ENCODE assay signal across 20 cellular contexts in genomic region chr12:13539051-13539450, GRCh38.
DNase-seq lines count a peak whose midpoint lies in the region; TF ChIP-seq lines count a peak whose summit lies in the region.
"Had no signal": no experiment of that assay in that cellular context is flagged by ENCODE, and none has a peak within 500 bp of the region (broad histone marks: within the 10 kb centered on the region; RNA-seq: fewer than 3 reads in every experiment).

No MANE protein-coding gene starts in this region.

- POLR2A ChIA-PET in SK-N-SH (lab: Yijun Ruan, JAX): no interaction called here

- H3F3A ChIP-seq in SK-N-SH (replicated peaks; ENCODE audit: insufficient read depth): no peaks in the 10 kb centered on the region

- no peak overlapping the region for H4K8ac ChIP-seq in mesendoderm (ENCODE audit: low read depth, low read length)

- no peak overlapping the region for H3K23ac ChIP-seq in mesendoderm (ENCODE audit: low read length)

- H3K79me2 ChIP-seq in mesendoderm (ENCODE audit: control insufficient read depth, insufficient read depth, low read length) (no peaks in the 10 kb centered on the region), SK-N-SH (ENCODE audit: insufficient read depth) (no peaks in the 10 kb centered on the region)

- H3K4me1 ChIP-seq in mesendoderm (ENCODE audit: control insufficient read depth, low read depth, low read length) (no peaks in the 10 kb centered on the region), SK-N-SH (ENCODE audit: control insufficient read depth in 1 of 2, insufficient read depth in 2 of 2, low read depth in 1 of 2, low read length in 1 of 2) (no peaks in the 10 kb centered on the region)

- TF ChIP-seq EP300 in SK-N-SH (IDR thresholded peaks at IDR 0.05; ENCODE audit: borderline replicate concordance in 1 of 2, low read depth in 1 of 2, low read length in 1 of 2): no peak

- no peak overlapping the region for H2BK15ac ChIP-seq in mesendoderm (replicated peaks; ENCODE audit: low read depth)

- DNase-seq in D341Med (ENCODE audit: low spot score): peak; percentile 54
- DNase-seq in LoVo (ENCODE audit: low spot score): peak; percentile 60
- peak; percentile 16 for DNase-seq in astrocyte of the hippocampus (ENCODE audit: low read depth, low spot score)
- peak; percentile 9 for DNase-seq in mesendoderm
- no peak for DNase-seq in SK-N-SH
- DNase-seq in NCI-H1105 treated with DMSO at 0.1 percent for 48 hours (lab: John Stamatoyannopoulos, UW): no peak
- DNase-seq in iPS-NIHi11 (ENCODE audit: low spot score): no peak
- DNase-seq: CD4-positive, CD25-positive, alpha-beta regulatory T cell; DND-41; GM23248; H9; NCI-H1092 treated with DMSO at 0.1 percent for 48 hours; NCI-H146; NCI-H2029; NCI-H2171; NCI-H526; NK-92 treated with Interleukin-12 subunit alpha and Interleukin-12 subunit beta, amount 100 ng/mL, for 24 hours; SIG-M5; T-cell had no signal

- H3K9me3 ChIP-seq in SK-N-SH: no peaks in the 10 kb centered on the region

- H2BK5ac ChIP-seq in mesendoderm (ENCODE audit: low read length): no peak overlapping the region

- H3K18ac ChIP-seq in mesendoderm (ENCODE audit: low read length): no peak overlapping the region

- no peaks in the 10 kb centered on the region for H3K79me1 ChIP-seq in mesendoderm (ENCODE audit: low read length)

- H4K20me1 ChIP-seq in SK-N-SH (ENCODE audit: insufficient read depth): no peaks in the 10 kb centered on the region

- H2AK5ac ChIP-seq in mesendoderm (ENCODE audit: low read length): no peak overlapping the region

- no peak overlapping the region for H2AFZ ChIP-seq in SK-N-SH (ENCODE audit: low read depth)
- H2AFZ ChIP-seq: GM23248 had no signal

- no peak overlapping the region for H3K9ac ChIP-seq in mesendoderm (ENCODE audit: low read length)
- no peak overlapping the region for H3K9ac ChIP-seq in SK-N-SH
- H3K9ac ChIP-seq: GM23248 had no signal

- no peak overlapping the region for H3K4me3 ChIP-seq in mesendoderm (ENCODE audit: low read length)
- H3K4me3 ChIP-seq in SK-N-SH (ENCODE audit: low read depth in 2 of 2, low read length in 1 of 2): no peak overlapping the region
- H3K4me3 ChIP-seq: GM12878, GM23248 had no signal

- H3K56ac ChIP-seq in mesendoderm (ENCODE audit: low read length): no peak overlapping the region

- H3K4me2 ChIP-seq in mesendoderm (ENCODE audit: low read length): no peak overlapping the region
- no peak overlapping the region for H3K4me2 ChIP-seq in SK-N-SH

- H4K5ac ChIP-seq in mesendoderm (ENCODE audit: low read length): no peak overlapping the region

- H3K27me3 ChIP-seq in mesendoderm (ENCODE audit: insufficient read depth, low read length, poor library complexity) (no peaks in the 10 kb centered on the region), SK-N-SH (ENCODE audit: insufficient read depth) (no peaks in the 10 kb centered on the region; the same call in 1 of the 2 replicates)

- no peak overlapping the region for H2BK120ac ChIP-seq in mesendoderm (ENCODE audit: low read depth, low read length)

- no peaks in the 10 kb centered on the region for H3K9me2 ChIP-seq in SK-N-SH

- CTCF ChIA-PET in SK-N-SH (lab: Yijun Ruan, JAX): interaction anchor here (0.7 to 1.1 kb wide), 2 partner anchors 177 to 559 kb away, joined by 3 read pairs; no protein-coding TSS in a partner anchor

- H3K36me3 ChIP-seq in mesendoderm (ENCODE audit: control insufficient read depth, insufficient read depth, low read length) (no peaks in the 10 kb centered on the region), SK-N-SH (replicated peaks in 1 of 2; ENCODE audit: control insufficient read depth in 1 of 2, insufficient read depth in 2 of 2, low read length in 1 of 2) (no peaks in the 10 kb centered on the region)

- no peak for TF ChIP-seq RAD21 in SK-N-SH (IDR thresholded peaks at IDR 0.05; ENCODE audit: low read length)

- TF ChIP-seq CTCF in SK-N-SH (IDR thresholded peaks at IDR 0.05): no peak

- no peak overlapping the region for H3K4ac ChIP-seq in mesendoderm (ENCODE audit: low read depth, low read length)

- no peak overlapping the region for H3K27ac ChIP-seq in mesendoderm (ENCODE audit: low read depth, low read length)
- H3K27ac ChIP-seq in SK-N-SH (ENCODE audit: low read depth in 2 of 2, low read length in 1 of 2): no peak overlapping the region
- H3K27ac ChIP-seq: GM23248 had no signal

TF ChIP-seq in SK-N-SH, 30 proteins besides CTCF, POLR2A, EP300 and RAD21:
- TF ChIP-seq JUND (IDR thresholded peaks at IDR 0.05) (no peak), FOXM1 (IDR thresholded peaks at IDR 0.05; ENCODE audit: low read depth) (no peak), TCF12 (IDR thresholded peaks at IDR 0.05) (no peak), SIN3A (IDR thresholded peaks at IDR 0.05; ENCODE audit: borderline replicate concordance, low read depth, low read length) (no peak), PBX3 (IDR thresholded peaks at IDR 0.05) (no peak), NRF1 (IDR thresholded peaks at IDR 0.05; ENCODE audit: low read depth, low read length) (no peak), CHD2 (IDR thresholded peaks at IDR 0.05; ENCODE audit: low read length, partially characterized antibody) (no peak), EZH2phosphoT487 (IDR thresholded peaks at IDR 0.05; ENCODE audit: borderline replicate concordance, low read depth) (no peak), FOXJ3 (CRISPR knock-in tag; IDR thresholded peaks at IDR 0.05) (no peak), RXRA (IDR thresholded peaks at IDR 0.05; ENCODE audit: borderline replicate concordance, low read depth) (no peak), GABPA (IDR thresholded peaks at IDR 0.05; ENCODE audit: low read depth) (no peak), RCOR1 (IDR thresholded peaks at IDR 0.05; ENCODE audit: low read length) (no peak), USF1 (IDR thresholded peaks at IDR 0.05; ENCODE audit: borderline replicate concordance, low read depth) (no peak)

Comparison
In these comparisons a context has a peak if more than half of its experiments do, and no peak if none do; other contexts are left out.
1. DNase-seq: peak in D341Med (single experiment), LoVo (single experiment), astrocyte of the hippocampus (single experiment) and mesendoderm (single experiment); none in SK-N-SH (single experiment), NCI-H1105 treated with DMSO at 0.1 percent for 48 hours (single experiment) and iPS-NIHi11 (single experiment).